ENCODE assay signal across 24 cellular contexts in genomic region chr1:117810553-117810952, GRCh38.
DNase-seq lines count a peak whose midpoint lies in the region; ATAC-seq and TF ChIP-seq lines count a peak whose summit lies in the region.
"Had no signal": no experiment of that assay in that cellular context is flagged by ENCODE, and none has a peak within 500 bp of the region (broad histone marks: within the 10 kb centered on the region; RNA-seq: fewer than 3 reads in every experiment).

No MANE protein-coding gene starts in this region.

- no peak overlapping the region for H3K4me3 Mint-ChIP-seq in activated naive CD4-positive, alpha-beta T cell treated with anti-CD3 and anti-CD28 coated beads for 36 hours
- H3K4me3 Mint-ChIP-seq: CD8-positive, alpha-beta memory T cell; IgD-negative memory B cell; mesothelial cell of epicardium; nephron; stimulated activated naive B cell treated with anti-CD40 and anti-IgM and Interleukin-4, amounts not matched to agents 10 μg/mL and 1 μg/mL and 100 μg/mL, for 72 hours had no signal

- no peaks in the 10 kb centered on the region for H3K9me3 Mint-ChIP-seq in activated naive CD4-positive, alpha-beta T cell treated with anti-CD3 and anti-CD28 coated beads for 36 hours

- ATAC-seq in HG03565 (IDR thresholded peaks at IDR 0.05; ENCODE audit: unreplicated experiment) (no peak), GM21717 (IDR thresholded peaks at IDR 0.05; ENCODE audit: unreplicated experiment) (no peak)
- ATAC-seq: stimulated activated naive B cell treated with anti-CD40 and anti-IgM and Interleukin-4, amounts not matched to agents 10 μg/mL and 1 μg/mL and 100 μg/mL, for 72 hours had no signal

- no peak for DNase-seq in AG09319 (ENCODE audit: extremely low read depth, low read depth)
- DNase-seq in GM04504 (ENCODE audit: low read depth), result peak; percentile 83
- DNase-seq in MV-4-11 (lab: John Stamatoyannopoulos, UW), result peak; percentile 91
- DNase-seq in fibroblast of villous mesenchyme (ENCODE audit: low read depth), result peak; percentile 68
- no peak for DNase-seq in cerebellar cortex (ENCODE audit: low spot score)
- DNase-seq in activated naive CD4-positive, alpha-beta T cell treated with anti-CD3 and anti-CD28 coated beads for 36 hours, result no peak
- DNase-seq: activated CD4-positive, CD25-positive, alpha-beta regulatory T cell; activated naive CD4-positive, alpha-beta T cell treated with anti-CD3 and anti-CD28 coated beads, Interleukin-2, amount 50 U/mL, for 16 hours; activated T-cell treated with anti-CD3 and anti-CD28 coated beads, Interleukin-2, amount 50 U/mL, for 48 hours; anterior cingulate cortex; CD8-positive, alpha-beta memory T cell; erythroblast; NCI-H1105; NCI-H2081; NCI-H446 treated with DMSO at 0.1 percent for 48 hours; posterior cingulate gyrus; stimulated activated naive B cell treated with anti-CD40 and anti-IgM and Interleukin-4, amounts not matched to agents 10 μg/mL and 1 μg/mL and 100 μg/mL, for 72 hours; T-helper 9 cell had no signal

- no peaks in the 10 kb centered on the region for H3K36me3 Mint-ChIP-seq in activated naive CD4-positive, alpha-beta T cell treated with anti-CD3 and anti-CD28 coated beads for 36 hours (ENCODE audit: low read depth)
- H3K36me3 Mint-ChIP-seq: CD8-positive, alpha-beta memory T cell; mesothelial cell of epicardium; stimulated activated naive B cell treated with anti-CD40 and anti-IgM and Interleukin-4, amounts not matched to agents 10 μg/mL and 1 μg/mL and 100 μg/mL, for 72 hours had no signal

- CTCF ChIA-PET in activated naive CD4-positive, alpha-beta T cell treated with anti-CD3 and anti-CD28 coated beads for 36 hours (lab: Charles Lee), result no interaction called here

- no peaks in the 10 kb centered on the region for H3K4me1 Mint-ChIP-seq in activated naive CD4-positive, alpha-beta T cell treated with anti-CD3 and anti-CD28 coated beads for 36 hours (ENCODE audit: low read depth)
- H3K4me1 Mint-ChIP-seq: CD8-positive, alpha-beta memory T cell; IgD-negative memory B cell; stimulated activated naive B cell treated with anti-CD40 and anti-IgM and Interleukin-4, amounts not matched to agents 10 μg/mL and 1 μg/mL and 100 μg/mL, for 72 hours had no signal

- H3K4me3 ChIP-seq in fibroblast of villous mesenchyme (ENCODE audit: low read depth, low read length), result no peak overlapping the region
- H3K4me3 ChIP-seq: thoracic aorta had no signal

- H3K27ac Mint-ChIP-seq in activated naive CD4-positive, alpha-beta T cell treated with anti-CD3 and anti-CD28 coated beads for 36 hours, result no peak overlapping the region
- H3K27ac Mint-ChIP-seq: CD8-positive, alpha-beta memory T cell; IgD-negative memory B cell; mesothelial cell of epicardium; stimulated activated naive B cell treated with anti-CD40 and anti-IgM and Interleukin-4, amounts not matched to agents 10 μg/mL and 1 μg/mL and 100 μg/mL, for 72 hours had no signal

- peak; percentile 18 for TF ChIP-seq CTCF in AG09319 (IDR thresholded peaks at IDR 0.05; ENCODE audit: low read depth, low read length)
- TF ChIP-seq CTCF in fibroblast of villous mesenchyme (IDR thresholded peaks at IDR 0.05; ENCODE audit: insufficient read depth, low read depth, low read length), result peak; percentile 25

- H3K27me3 Mint-ChIP-seq in activated naive CD4-positive, alpha-beta T cell treated with anti-CD3 and anti-CD28 coated beads for 36 hours (ENCODE audit: low read depth), result peaks cover 5% of the 10 kb centered on the region

- intact Hi-C loops in activated naive CD4-positive, alpha-beta T cell treated with anti-CD3 and anti-CD28 coated beads for 36 hours (cut with micrococcal nuclease), result no loop called here

Comparison
In these comparisons a context has a peak if more than half of its experiments do, and no peak if none do; other contexts are left out.
1. DNase-seq: peak in GM04504 (single experiment), MV-4-11 (single experiment) and fibroblast of villous mesenchyme (single experiment); none in AG09319 (single experiment), cerebellar cortex (single experiment) and activated naive CD4-positive, alpha-beta T cell treated with anti-CD3 and anti-CD28 coated beads for 36 hours (single experiment).